ENCODE assay signal across 8 cellular contexts in genomic region chr12:111842556-111843396, GRCh38. TPM values are rescaled to one million over a fixed set of nuclear protein-coding genes. Genes with fewer than 3 reads are reported as not detected.
DNase-seq lines count a peak whose midpoint lies in the region; ATAC-seq and TF ChIP-seq lines count a peak whose summit lies in the region.

No MANE protein-coding gene starts in this region.

- 5 to 6% methylated on average over 19 to 27 of the region's 44 CpGs for WGBS in thyroid gland, 2 donors

- H3K36me3 ChIP-seq in duodenal mucosa (ENCODE audit: control insufficient read depth in 1 of 2, insufficient read depth in 2 of 2, low read length in 2 of 2), result peaks cover 4 to 16% of the 10 kb centered on the region in 2 donors
- no peaks in the 10 kb centered on the region for H3K36me3 ChIP-seq in thyroid gland

- intact Hi-C loops in thyroid gland (cut with DNase I), result loop anchor here (10.0 kb wide), 1 partner anchor 172 kb away; the partner anchor contains the start of genes ERP29 and TMEM116

- H3K4me1 ChIP-seq in duodenal mucosa (ENCODE audit: control insufficient read depth in 1 of 2, insufficient read depth in 2 of 2, low read length in 2 of 2) (peaks cover 25 to 36% of the 10 kb centered on the region in 2 donors), thyroid gland (peaks cover 15 to 29% of the 10 kb centered on the region in 2 donors)

- H3K27me3 ChIP-seq in duodenal mucosa (ENCODE audit: control insufficient read depth in 1 of 2, insufficient read depth in 2 of 2, low read length in 2 of 2) (no peaks in the 10 kb centered on the region), thyroid gland (no peaks in the 10 kb centered on the region)

- TF ChIP-seq POLR2A in thyroid gland (IDR thresholded peaks at IDR 0.05), result no peak

- no peak for TF ChIP-seq CTCF in thyroid gland (IDR thresholded peaks at IDR 0.05)

- ATAC-seq in GM18511 (IDR thresholded peaks at IDR 0.05; ENCODE audit: unreplicated experiment), result peak; percentile 29
- peak; percentile 19 for ATAC-seq in HG03159 (IDR thresholded peaks at IDR 0.05; ENCODE audit: unreplicated experiment)

- H3K4me3 ChIP-seq in duodenal mucosa (ENCODE audit: low read depth in 1 of 2, low read length in 2 of 2) (peak overlapping the region; percentile 85 to 92), thyroid gland (replicated peaks in 1 of 3) (peak overlapping the region; percentile 87 to 90 (median 88))

- peak overlapping the region; percentile 98 for H3K27ac ChIP-seq in duodenal mucosa (ENCODE audit: low read depth, low read length)
- H3K27ac ChIP-seq in thyroid gland, result peak overlapping the region; percentile 82 to 91 (median 86)

- H3K9me3 ChIP-seq in duodenal mucosa (ENCODE audit: control insufficient read depth in 1 of 2, low read length in 2 of 2), result no peaks in the 10 kb centered on the region
- H3K9me3 ChIP-seq in thyroid gland, result no peaks in the 10 kb centered on the region

- DNase-seq in 8988T (peak; percentile 19), SW480 (ENCODE audit: low spot score) (peak; percentile 14), mucosa of gallbladder (ENCODE audit: low spot score) (peak; percentile 10), thyroid gland (peak in 1 of 2 donors; percentile 1), medulla oblongata (ENCODE audit: extremely low spot score) (no peak)

- H3K9ac ChIP-seq in duodenal mucosa (ENCODE audit: low read depth in 1 of 2, low read length in 2 of 2), result peak overlapping the region; percentile 84 to 89

RNA-seq across cellular contexts. Expression of gene MAPKAPK5, which starts 0.7 kb away (rescaled TPM):
- total RNA-seq in mucosa of gallbladder (35.8 TPM), thyroid gland (10 to 100 TPM; 54.3 to 81.6 (median 60.0) TPM)
